In genomic region chr16:899678-900060, GRCh38 we compare ENCODE assay signal across 16 cellular contexts.
DNase-seq lines count a peak whose midpoint lies in the region; ATAC-seq and TF ChIP-seq lines count a peak whose summit lies in the region.
"Had no signal": no experiment of that assay in that cellular context is flagged by ENCODE, and none has a peak within 500 bp of the region (broad histone marks: within the 10 kb centered on the region; RNA-seq: fewer than 3 reads in every experiment).

No MANE protein-coding gene starts in this region.

- H3K27me3 ChIP-seq in right cardiac atrium (ENCODE audit: control insufficient read depth, insufficient read depth) = no peaks in the 10 kb centered on the region
- H3K27me3 ChIP-seq in stomach = no peaks in the 10 kb centered on the region

- no peaks in the 10 kb centered on the region for H3K4me1 ChIP-seq in right cardiac atrium (ENCODE audit: control insufficient read depth, insufficient read depth, low read length)
- no peaks in the 10 kb centered on the region for H3K4me1 ChIP-seq in stomach

- DNase-seq in right cardiac atrium (peak in 2 of 3 donors; percentile 5 to 34), cardiac septum (ENCODE audit: low spot score) (no peak), chondrocyte (ENCODE audit: low spot score) (peak; percentile 75), nephron progenitor cell (no peak), GM19240 (ENCODE audit: insufficient read length, low spot score) (no peak), stomach (no peak)
- DNase-seq: CD8-positive, alpha-beta T cell; COR-L47; DMS153; DND-41; GDM1; H7 had no signal

- TF ChIP-seq CTCF in chondrocyte (IDR thresholded peaks at IDR 0.05) (no peak), nephron progenitor cell (IDR thresholded peaks at IDR 0.05) (no peak), stomach (IDR thresholded peaks at IDR 0.05) (no peak)

- TF ChIP-seq POLR2A in stomach (IDR thresholded peaks at IDR 0.05) = no peak

- H3K4me1 Mint-ChIP-seq in chondrocyte (ENCODE audit: low read depth) (no peaks in the 10 kb centered on the region), nephron progenitor cell (peaks cover 48% of the 10 kb centered on the region)
- H3K4me1 Mint-ChIP-seq: B cell, CD14-positive monocyte had no signal

- H3K27ac Mint-ChIP-seq in chondrocyte (ENCODE audit: unreplicated experiment) (no peak overlapping the region), nephron progenitor cell (no peak overlapping the region)
- H3K27ac Mint-ChIP-seq: B cell; CD8-positive, alpha-beta T cell had no signal

- H3K4me3 ChIP-seq in right cardiac atrium (ENCODE audit: low read length) = no peak overlapping the region
- H3K4me3 ChIP-seq in stomach = no peak overlapping the region
- H3K4me3 ChIP-seq: K562 had no signal

- H3K9me3 ChIP-seq in right cardiac atrium (ENCODE audit: control insufficient read depth, low read length) (no peaks in the 10 kb centered on the region), stomach (no peaks in the 10 kb centered on the region)

- peaks cover 2% of the 10 kb centered on the region for H3K36me3 Mint-ChIP-seq in chondrocyte (ENCODE audit: low read depth)
- H3K36me3 Mint-ChIP-seq in nephron progenitor cell (ENCODE audit: low read depth) = no peaks in the 10 kb centered on the region

- no peaks in the 10 kb centered on the region for H3K27me3 Mint-ChIP-seq in chondrocyte (ENCODE audit: low read depth)
- H3K27me3 Mint-ChIP-seq in nephron progenitor cell (ENCODE audit: low read depth, poor library complexity) = peaks cover 10% of the 10 kb centered on the region
- H3K27me3 Mint-ChIP-seq: B cell had no signal

- H3K27ac ChIP-seq in right cardiac atrium (ENCODE audit: low read length) (no peak overlapping the region), stomach (no peak overlapping the region)

- WGBS in right cardiac atrium = 96% methylated on average over 24 of the region's 24 CpGs
- WGBS in stomach, 5 donors = 90 to 97% (median 94%) methylated on average over 23 to 24 of the region's 24 CpGs

- H3K4me3 Mint-ChIP-seq in chondrocyte (ENCODE audit: unreplicated experiment) = no peak overlapping the region
- peak overlapping the region; percentile 69 for H3K4me3 Mint-ChIP-seq in nephron progenitor cell
- H3K4me3 Mint-ChIP-seq: B cell; CD14-positive monocyte; CD8-positive, alpha-beta T cell had no signal

- H3K36me3 ChIP-seq in stomach = peaks cover 3 to 35% (median 12%) of the 10 kb centered on the region in 4 donors

- intact Hi-C loops in right cardiac atrium (cut with DNase I) (no loop called here), cardiac septum (cut with DNase I) (no loop called here), stomach (cut with DNase I; ENCODE audit: low total_unique reads) (no loop called here)

- no peak for ATAC-seq in right cardiac atrium
- no peak for ATAC-seq in HG03460 (IDR thresholded peaks at IDR 0.05; ENCODE audit: unreplicated experiment)
- ATAC-seq: CD8-positive, alpha-beta T cell; K562 had no signal

- TF ChIP-seq EP300 in stomach (IDR thresholded peaks at IDR 0.05) = no peak

- H3K9me3 Mint-ChIP-seq in chondrocyte (ENCODE audit: low read depth) = no peaks in the 10 kb centered on the region
- no peaks in the 10 kb centered on the region for H3K9me3 Mint-ChIP-seq in nephron progenitor cell
- H3K9me3 Mint-ChIP-seq: CD8-positive, alpha-beta T cell had no signal

Comparison
In these comparisons a context has a peak if more than half of its experiments do, and no peak if none do; other contexts are left out.
1. DNase-seq: peak in right cardiac atrium (2 of 3) and chondrocyte (single experiment); none in cardiac septum (single experiment), nephron progenitor cell (single experiment), GM19240 (single experiment) and stomach (single experiment).